In the genomic region with DNA sequence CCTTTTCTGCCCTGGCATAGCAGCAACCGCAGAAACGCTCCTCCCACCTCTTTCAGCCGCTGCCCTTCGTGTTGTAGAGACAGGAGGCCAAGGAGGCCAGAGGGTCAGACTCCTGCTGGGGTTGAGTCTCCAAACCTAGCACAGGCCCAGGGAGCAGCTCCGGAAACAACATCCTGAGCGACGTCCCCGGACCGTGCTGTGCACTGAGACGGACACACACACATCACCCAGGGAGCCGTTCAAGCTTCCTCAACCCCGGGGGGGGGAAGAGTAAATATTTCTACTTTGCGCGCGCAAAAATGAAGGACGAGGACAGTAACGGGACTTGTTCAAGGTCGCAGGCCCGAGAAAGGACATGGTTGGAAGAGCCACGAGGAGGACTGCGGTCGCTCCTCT, we compare ENCODE assay signal across 8 cellular contexts. TPM values are rescaled to one million over a fixed set of nuclear protein-coding genes. Genes with fewer than 3 reads are reported as not detected.
A peak's percentile ranks its signal among the peaks of the same experiment; 100 is the strongest.
DNase-seq lines count a peak whose midpoint lies in the region; ATAC-seq and TF ChIP-seq lines count a peak whose summit lies in the region.

No MANE protein-coding gene starts in this region.

- CTCF ChIA-PET in A673 (lab: Charles Lee) = no interaction called here

- peaks cover 5% of the 10 kb centered on the region for H3K79me2 ChIP-seq in trophoblast cell (ENCODE audit: control insufficient read depth, insufficient read depth, low read length, poor library complexity)

- peak overlapping the region; percentile 28 for H3K4ac ChIP-seq in trophoblast cell (ENCODE audit: low read depth, low read length)

- TF ChIP-seq CTCF in A673 (conservative IDR thresholded peaks at IDR 0.05; ENCODE audit: low read depth, low read length) (no peak), GM12865 (IDR thresholded peaks at IDR 0.05; ENCODE audit: insufficient read depth, low read depth, low read length, missing control alignments) (no peak)

- H2AK5ac ChIP-seq in trophoblast cell (ENCODE audit: low read length) = no peak overlapping the region

- no peak overlapping the region for H3K18ac ChIP-seq in trophoblast cell (ENCODE audit: low read length)

- H3K4me3 ChIP-seq in A673 (ENCODE audit: low read depth, low read length, poor library complexity, severe bottlenecking) (peak overlapping the region; percentile 96), GM12865 (ENCODE audit: low read depth, low read length) (peak overlapping the region; percentile 89), HUES64 (ENCODE audit: low read length) (peak overlapping the region; percentile 99), trophoblast cell (ENCODE audit: low read depth, low read length) (peak overlapping the region; percentile 94)

- POLR2A ChIA-PET in A673 (lab: Charles Lee; ENCODE audit: low non-redundant PET) = no interaction called here

- H3K9me3 ChIP-seq in A673 (ENCODE audit: low read depth, low read length, poor library complexity, severe bottlenecking) (peaks cover 38% of the 10 kb centered on the region), HUES64 (ENCODE audit: insufficient read depth, low read depth, low read length) (peaks cover 41% of the 10 kb centered on the region), trophoblast cell (ENCODE audit: insufficient read depth, low read depth, low read length) (peaks cover 8% of the 10 kb centered on the region)

- BruUV-seq in A673 (replicated peaks; lab: Mats Ljungman, UMichigan) = no TSS peak

- H3K4me1 ChIP-seq in A673 (ENCODE audit: insufficient read depth, low read length, poor library complexity, severe bottlenecking) (no peaks in the 10 kb centered on the region), HUES64 (ENCODE audit: insufficient read depth, low read length) (no peaks in the 10 kb centered on the region), trophoblast cell (ENCODE audit: control insufficient read depth in 1 of 2, insufficient read depth in 2 of 2, low read length in 2 of 2) (peaks cover 2 to 7% of the 10 kb centered on the region in 2 experiments)

- peak; percentile 60 for ATAC-seq in Right ventricle myocardium superior (ENCODE audit: poor library complexity)
- ATAC-seq in GM18870 (IDR thresholded peaks at IDR 0.05; ENCODE audit: unreplicated experiment) = no peak

- H3K36me3 ChIP-seq in A673 (ENCODE audit: insufficient read depth, low read length, poor library complexity, severe bottlenecking) = peaks cover 19% of the 10 kb centered on the region
- peaks cover 25% of the 10 kb centered on the region for H3K36me3 ChIP-seq in HUES64 (ENCODE audit: insufficient read depth, low read length)
- H3K36me3 ChIP-seq in trophoblast cell (ENCODE audit: control insufficient read depth in 1 of 2, insufficient read depth in 2 of 2, low read length in 2 of 2) = peaks cover 10 to 18% of the 10 kb centered on the region in 2 experiments

- no peak overlapping the region for H2BK5ac ChIP-seq in trophoblast cell (ENCODE audit: low read depth, low read length, poor library complexity)

- H3K9ac ChIP-seq in HUES64 (ENCODE audit: low read depth, low read length) (peak overlapping the region; percentile 91), trophoblast cell (ENCODE audit: low read length) (peak overlapping the region; percentile 65)

- H3K27ac ChIP-seq in A673 (ENCODE audit: low read depth, low read length, poor library complexity, severe bottlenecking) (peak overlapping the region; percentile 77), HUES64 (ENCODE audit: low read depth, low read length) (0 out of 2 replicates have a peak overlapping the region, but pooled peaks have one; percentile 52), trophoblast cell (ENCODE audit: low read depth, low read length) (no peak overlapping the region)

- peak overlapping the region; percentile 28 for H4K91ac ChIP-seq in trophoblast cell (ENCODE audit: low read depth, low read length)

- H3K23ac ChIP-seq in trophoblast cell (ENCODE audit: low read length) = no peak overlapping the region

- H4K8ac ChIP-seq in trophoblast cell (ENCODE audit: low read depth, low read length) = peak overlapping the region; percentile 77

- intact Hi-C loops in A673 (cut with micrococcal nuclease; ENCODE audit: unreplicated experiment) (loop anchor here (10.0 kb wide), 1 partner anchor 596 kb away; the partner anchor contains the start of gene ZNF329), Right ventricle myocardium superior (cut with DNase I) (no loop called here)

- DNase-seq in A673 (ENCODE audit: low spot score) (no peak), GM12865 (ENCODE audit: low read depth) (peak; percentile 48), Right ventricle myocardium superior (peak; percentile 46), trophoblast cell (peak in 1 of 2 donors; percentile 13), DMS153 treated with DMSO at 0.1 percent for 48 hours (lab: John Stamatoyannopoulos, UW; ENCODE audit: unreplicated experiment) (no peak)
- peak; percentile 10 for DNase-seq in activated naive CD4-positive, alpha-beta T cell treated with Interleukin-2 at 50 U/mL for 16 hours

- H4K12ac ChIP-seq in trophoblast cell (ENCODE audit: low read depth, low read length) = peak overlapping the region; percentile 54

- peak overlapping the region; percentile 58 for H3K14ac ChIP-seq in trophoblast cell (ENCODE audit: low read length)

- H2BK120ac ChIP-seq in trophoblast cell (ENCODE audit: insufficient read depth, low read length, poor library complexity) = no peak overlapping the region

- no peak overlapping the region for H2BK12ac ChIP-seq in trophoblast cell (ENCODE audit: low read length)

- WGBS in HUES64 = 3% methylated on average over 22 of the region's 22 CpGs
- WGBS in trophoblast cell (ENCODE audit: extremely low coverage, insufficient coverage, insufficient read length) = no CpG with 5 or more reads among the region's 22 CpGs

- H2AFZ ChIP-seq in trophoblast cell (ENCODE audit: insufficient read depth, low read length, poor library complexity) = peak overlapping the region; percentile 65

- H3K27me3 ChIP-seq in A673 (replicated peaks; ENCODE audit: insufficient read depth, low read depth, low read length, poor library complexity) (no peaks in the 10 kb centered on the region), HUES64 (ENCODE audit: insufficient read depth, low read length) (no peaks in the 10 kb centered on the region), trophoblast cell (ENCODE audit: insufficient read depth, low read length) (no peaks in the 10 kb centered on the region)

- H3K79me1 ChIP-seq in trophoblast cell (ENCODE audit: low read length) = peaks cover 5% of the 10 kb centered on the region

- peak overlapping the region; percentile 63 for H3K4me2 ChIP-seq in trophoblast cell (ENCODE audit: low read length)

RNA-seq across cellular contexts. Expression of gene ZNF550, which starts 0.7 kb away (rescaled TPM):
- total RNA-seq in A673 (2021) = 9.6 and 11.5 TPM in 2 replicates
- polyA plus RNA-seq in HUES64 (2013, experiment 1 of 2) = 4.7 TPM
- 5.4 TPM for polyA plus RNA-seq in HUES64 (2013, experiment 2 of 2)
- total RNA-seq in Right ventricle myocardium superior = 8.0 TPM
- polyA plus RNA-seq in trophoblast cell (2013) = 4.0 and 4.1 TPM in 2 replicates

RNA-seq across cellular contexts. Expression of gene ZNF416, which starts 19.7 kb away (rescaled TPM):
- total RNA-seq in A673 (2021) (6.8 and 7.1 TPM in 2 replicates), Right ventricle myocardium superior (4.2 TPM)
- 6.6 TPM for polyA plus RNA-seq in HUES64 (2013, experiment 1 of 2)
- 6.8 TPM for polyA plus RNA-seq in HUES64 (2013, experiment 2 of 2)
- 3.4 and 3.6 TPM in 2 replicates for polyA plus RNA-seq in trophoblast cell (2013)

RNA-seq across cellular contexts. Expression of gene ZIK1, which starts 24.9 kb away (rescaled TPM):
- 16.3 and 16.7 TPM in 2 replicates for total RNA-seq in A673 (2021)
- polyA plus RNA-seq in HUES64 (2013, experiment 1 of 2) = 22.9 TPM
- polyA plus RNA-seq in HUES64 (2013, experiment 2 of 2) = 21.2 TPM
- 3.8 TPM for total RNA-seq in Right ventricle myocardium superior
- 6.2 and 6.7 TPM in 2 replicates for polyA plus RNA-seq in trophoblast cell (2013)

RNA-seq across cellular contexts. Expression of gene ZNF549, which starts 31.9 kb away (rescaled TPM):
- total RNA-seq in A673 (2021) (8.5 and 10.1 TPM in 2 replicates), Right ventricle myocardium superior (4.2 TPM)
- 5.9 TPM for polyA plus RNA-seq in HUES64 (2013, experiment 1 of 2)
- 7.2 TPM for polyA plus RNA-seq in HUES64 (2013, experiment 2 of 2)
- 2.8 and 3.1 TPM in 2 replicates for polyA plus RNA-seq in trophoblast cell (2013)

RNA-seq across cellular contexts. Expression of gene ZNF530, which starts 40.7 kb away (rescaled TPM):
- total RNA-seq in A673 (2021) (9.4 and 11.3 TPM in 2 replicates), Right ventricle myocardium superior (3.7 TPM)
- polyA plus RNA-seq in HUES64 (2013, experiment 1 of 2) = 6.9 TPM
- 5.2 TPM for polyA plus RNA-seq in HUES64 (2013, experiment 2 of 2)
- polyA plus RNA-seq in trophoblast cell (2013) = 3.9 and 4.5 TPM in 2 replicates

Comparison
In these comparisons a context has a peak if more than half of its experiments do, and no peak if none do; other contexts are left out.
1. DNase-seq: peak in GM12865 (single experiment), activated naive CD4-positive, alpha-beta T cell treated with Interleukin-2 at 50 U/mL for 16 hours (single experiment) and Right ventricle myocardium superior (single experiment); none in A673 (single experiment) and DMS153 treated with DMSO at 0.1 percent for 48 hours (single experiment).
2. Peak in every context shown above with its lines, with median percentiles within 50 percentile points of each other: H3K4me3 ChIP-seq.